Comparison of ENCODE assay signal across 10 cellular contexts in genomic region chr2:152504618-152505017, GRCh38.
DNase-seq lines count a peak whose midpoint lies in the region; ATAC-seq, FAIRE-seq and TF ChIP-seq lines count a peak whose summit lies in the region.
"Had no signal": no experiment of that assay in that cellular context is flagged by ENCODE, and none has a peak within 500 bp of the region (broad histone marks: within the 10 kb centered on the region; RNA-seq: fewer than 3 reads in every experiment).

No MANE protein-coding gene starts in this region.

- H2AK5ac ChIP-seq in mesenchymal stem cell (ENCODE audit: low read length, severe bottlenecking): no peak overlapping the region

- no peak overlapping the region for H4K91ac ChIP-seq in mesenchymal stem cell (ENCODE audit: low read length)

- peaks cover 9% of the 10 kb centered on the region for H3K9me3 Mint-ChIP-seq in type B pancreatic cell
- H3K9me3 Mint-ChIP-seq: activated CD8-positive, alpha-beta T cell treated with anti-CD3 and anti-CD28 coated beads for 36 hours had no signal

- H3K27ac Mint-ChIP-seq in type B pancreatic cell: peak overlapping the region; percentile 4
- H3K27ac Mint-ChIP-seq: activated CD8-positive, alpha-beta T cell treated with anti-CD3 and anti-CD28 coated beads for 36 hours had no signal

- H3K36me3 Mint-ChIP-seq in type B pancreatic cell: peaks cover 10% of the 10 kb centered on the region

- no peak for ATAC-seq in HG03460 (IDR thresholded peaks at IDR 0.05; ENCODE audit: unreplicated experiment)
- no peak for ATAC-seq in HG02938 (IDR thresholded peaks at IDR 0.05; ENCODE audit: unreplicated experiment)
- ATAC-seq: activated CD8-positive, alpha-beta T cell treated with anti-CD3 and anti-CD28 coated beads for 36 hours had no signal

- no peak overlapping the region for H3K4me3 ChIP-seq in mesenchymal stem cell (ENCODE audit: insufficient read depth in 1 of 2, low read depth in 1 of 2, low read length in 2 of 2)
- H3K4me3 ChIP-seq: skin epidermis had no signal

- FAIRE-seq in HTR-8/SVneo (lab: Jason Lieb, UNC) (no peak), GM12891 (lab: Jason Lieb, UNC) (no peak)

- no peak overlapping the region for H2AFZ ChIP-seq in mesenchymal stem cell (ENCODE audit: low read depth, low read length)

- peak overlapping the region in 1 of 2 experiments; percentile 33 for H3K4ac ChIP-seq in mesenchymal stem cell (ENCODE audit: low read depth in 1 of 2, low read length in 2 of 2)

- H3K4me2 ChIP-seq in mesenchymal stem cell (ENCODE audit: low read length, poor library complexity, severe bottlenecking): no peak overlapping the region

- H3K4me1 ChIP-seq in mesenchymal stem cell (ENCODE audit: control insufficient read depth, insufficient read depth, low read depth, low read length): peaks cover 13% of the 10 kb centered on the region

- peaks cover 31% of the 10 kb centered on the region for H3K4me1 Mint-ChIP-seq in type B pancreatic cell (ENCODE audit: unreplicated experiment)

- H3K9me3 ChIP-seq in mesenchymal stem cell (ENCODE audit: control insufficient read depth, low read length): no peaks in the 10 kb centered on the region

- H3K27ac ChIP-seq in mesenchymal stem cell (ENCODE audit: low read length, poor library complexity, severe bottlenecking): peak overlapping the region; percentile 76

- no peak for TF ChIP-seq POLR2A in GM12891 (IDR thresholded peaks at IDR 0.05; ENCODE audit: low read depth, low read length)

- no peak overlapping the region for H4K8ac ChIP-seq in mesenchymal stem cell (ENCODE audit: low read length)

- no peak overlapping the region for H2BK5ac ChIP-seq in mesenchymal stem cell (ENCODE audit: low read depth, low read length, poor library complexity, severe bottlenecking)

- no peak overlapping the region for H3K4me3 Mint-ChIP-seq in type B pancreatic cell
- H3K4me3 Mint-ChIP-seq: activated CD8-positive, alpha-beta T cell treated with anti-CD3 and anti-CD28 coated beads for 36 hours had no signal

- no peak overlapping the region for H3K23ac ChIP-seq in mesenchymal stem cell (ENCODE audit: low read length in 2 of 2)

- H2BK12ac ChIP-seq in mesenchymal stem cell (ENCODE audit: low read length in 2 of 2): no peak overlapping the region

- no peaks in the 10 kb centered on the region for H3K36me3 ChIP-seq in mesenchymal stem cell (ENCODE audit: control insufficient read depth in 1 of 2, insufficient read depth in 2 of 2, low read depth in 1 of 2, low read length in 2 of 2)

- H2BK120ac ChIP-seq in mesenchymal stem cell (ENCODE audit: low read depth, low read length): no peak overlapping the region

- no peak for TF ChIP-seq CTCF in type B pancreatic cell (conservative IDR thresholded peaks at IDR 0.05)

- no peak overlapping the region for H2BK15ac ChIP-seq in mesenchymal stem cell (ENCODE audit: low read depth, poor library complexity, severe bottlenecking)

- WGBS in mesenchymal stem cell: 45% methylated on average over 3 of the region's 3 CpGs

- H3K79me1 ChIP-seq in mesenchymal stem cell (replicated peaks; ENCODE audit: low read length, poor library complexity, severe bottlenecking): peaks cover 14% of the 10 kb centered on the region

- H3K27me3 Mint-ChIP-seq in type B pancreatic cell: no peaks in the 10 kb centered on the region

- DNase-seq in HTR-8/SVneo (ENCODE audit: insufficient read length, low spot score) (peak; percentile 41), astrocyte of the hippocampus (ENCODE audit: low read depth, low spot score) (peak; percentile 58), mesenchymal stem cell (peak; percentile 48), type B pancreatic cell (ENCODE audit: extremely low spot score, unreplicated experiment) (no peak), GM12891 (ENCODE audit: insufficient read length, low spot score) (no peak)
- DNase-seq: activated CD8-positive, alpha-beta T cell treated with anti-CD3 and anti-CD28 coated beads for 36 hours; cerebellar nuclear complex had no signal

- H3K14ac ChIP-seq in mesenchymal stem cell (ENCODE audit: low read length in 2 of 2): no peak overlapping the region

- H3K27me3 ChIP-seq in mesenchymal stem cell (ENCODE audit: control insufficient read depth in 1 of 2, insufficient read depth in 1 of 2, low read length in 2 of 2): no peaks in the 10 kb centered on the region

- H3K9ac ChIP-seq in mesenchymal stem cell (ENCODE audit: low read length): peak overlapping the region; percentile 77

- H3K18ac ChIP-seq in mesenchymal stem cell (ENCODE audit: low read depth in 1 of 2, low read length in 2 of 2): no peak overlapping the region

TF ChIP-seq in GM12891, 5 proteins besides CTCF, POLR2A, EP300 and RAD21:
- TF ChIP-seq TAF1 (IDR thresholded peaks at IDR 0.05; ENCODE audit: low read depth, low read length) (no peak), SPI1 (IDR thresholded peaks at IDR 0.05; ENCODE audit: low read depth, low read length) (no peak), PAX5 (IDR thresholded peaks at IDR 0.05; ENCODE audit: insufficient read depth, low read length, severe bottlenecking) (no peak), POLR2AphosphoS5 (IDR thresholded peaks at IDR 0.05; ENCODE audit: low read depth, low read length) (no peak), POU2F2 (IDR thresholded peaks at IDR 0.05; ENCODE audit: low read depth, low read length) (no peak)

Comparison
In these comparisons a context has a peak if more than half of its experiments do, and no peak if none do; other contexts are left out.
1. DNase-seq: peak in HTR-8/SVneo (single experiment), astrocyte of the hippocampus (single experiment) and mesenchymal stem cell (single experiment); none in type B pancreatic cell (single experiment) and GM12891 (single experiment).